Comparison of ENCODE assay signal across 23 cellular contexts in the genomic region with DNA sequence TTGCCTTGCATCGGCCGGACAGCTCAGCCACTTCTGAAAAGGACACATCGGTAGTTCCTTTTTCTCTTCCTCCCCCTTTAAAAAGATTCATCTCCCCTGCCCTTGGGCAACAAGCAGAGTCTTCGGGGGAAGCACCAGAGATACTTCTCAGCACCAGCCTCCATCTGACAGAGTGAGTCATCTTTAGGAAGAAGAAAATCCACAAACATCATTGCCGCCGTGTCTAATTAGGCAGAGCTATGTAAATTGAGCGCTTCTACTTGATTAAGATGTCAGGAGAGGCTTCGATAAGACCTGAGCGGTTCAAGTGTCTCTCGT.
"Had no signal": no experiment of that assay in that cellular context is flagged by ENCODE, and none has a peak within 500 bp of the region (broad histone marks: within the 10 kb centered on the region; RNA-seq: fewer than 3 reads in every experiment).

No MANE protein-coding gene starts in this region.

- H3K4me3 ChIP-seq: K562 had no signal

- DNase-seq: Kasumi-1, MM.1S, NCI-H1048, NCI-H1105, NCI-H1417, NCI-H1436 treated with DMSO at 0.1 percent for 48 hours, NCI-H1694 treated with DMSO at 0.1 percent for 48 hours, NCI-H1930, NCI-H2081, NCI-H2107, NCI-H2171 treated with DMSO at 0.1 percent for 48 hours, NCI-H345, NCI-H446 treated with DMSO at 0.1 percent for 48 hours, NCI-H510A treated with DMSO at 0.1 percent for 48 hours, NCI-H69, NCI-H774, SHP77, SK-N-SH, T-helper 1 cell, T-helper 17 cell had no signal

- H3K9me3 ChIP-seq: SK-N-SH had no signal

- ATAC-seq: K562, T-helper 17 cell had no signal

- H3K4me2 ChIP-seq: KMS-11, SK-N-SH had no signal

- H3K27ac ChIP-seq: KMS-11, RWPE1 had no signal

- H3K9ac ChIP-seq: KMS-11, SK-N-SH had no signal
